1 cellular context compared by ENCODE assay signal in the genomic region with DNA sequence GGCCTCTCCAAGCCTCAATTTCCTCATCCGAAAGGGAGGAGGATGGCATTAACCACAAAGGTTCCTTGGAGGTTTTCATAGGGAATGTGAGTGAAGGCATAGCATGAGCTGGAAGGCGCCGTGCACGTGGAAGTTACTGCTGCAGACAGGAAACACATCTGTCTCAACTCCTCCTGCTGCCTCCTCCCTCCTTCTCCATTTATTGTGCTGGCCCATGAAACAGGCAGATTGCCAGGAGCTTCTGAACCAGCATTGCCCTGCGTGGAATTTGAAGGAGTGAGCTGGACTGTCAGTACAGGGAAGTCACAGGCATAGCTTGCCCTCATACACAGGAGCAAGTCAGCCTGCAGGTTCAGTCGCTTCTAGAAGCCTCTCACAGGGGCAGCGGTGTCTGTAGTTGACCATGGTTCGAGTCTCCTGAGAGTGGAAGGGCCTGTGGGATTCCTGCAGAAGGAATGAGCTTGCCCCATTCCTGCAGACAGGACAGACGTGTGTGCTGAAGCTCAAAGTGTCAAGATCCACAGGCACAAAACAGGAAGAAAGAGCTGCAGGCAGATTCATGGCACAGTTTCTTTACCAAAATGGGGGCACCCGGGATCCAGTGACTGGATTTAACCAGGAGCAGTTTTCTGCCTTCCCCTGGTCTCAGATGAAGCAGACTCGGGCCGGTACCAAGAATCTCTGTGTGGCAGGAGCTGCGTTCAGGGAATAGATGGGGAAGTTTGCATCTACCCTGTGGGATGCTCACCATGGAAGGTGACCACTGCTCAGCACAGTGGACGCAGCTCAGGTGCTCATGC.
TF ChIP-seq lines count a peak whose summit lies in the region.

No MANE protein-coding gene starts in this region.

TF ChIP-seq in GM23338, 12 proteins besides CTCF, POLR2A, EP300 and RAD21 (continued from another document):
- TF ChIP-seq, protein P1, sequence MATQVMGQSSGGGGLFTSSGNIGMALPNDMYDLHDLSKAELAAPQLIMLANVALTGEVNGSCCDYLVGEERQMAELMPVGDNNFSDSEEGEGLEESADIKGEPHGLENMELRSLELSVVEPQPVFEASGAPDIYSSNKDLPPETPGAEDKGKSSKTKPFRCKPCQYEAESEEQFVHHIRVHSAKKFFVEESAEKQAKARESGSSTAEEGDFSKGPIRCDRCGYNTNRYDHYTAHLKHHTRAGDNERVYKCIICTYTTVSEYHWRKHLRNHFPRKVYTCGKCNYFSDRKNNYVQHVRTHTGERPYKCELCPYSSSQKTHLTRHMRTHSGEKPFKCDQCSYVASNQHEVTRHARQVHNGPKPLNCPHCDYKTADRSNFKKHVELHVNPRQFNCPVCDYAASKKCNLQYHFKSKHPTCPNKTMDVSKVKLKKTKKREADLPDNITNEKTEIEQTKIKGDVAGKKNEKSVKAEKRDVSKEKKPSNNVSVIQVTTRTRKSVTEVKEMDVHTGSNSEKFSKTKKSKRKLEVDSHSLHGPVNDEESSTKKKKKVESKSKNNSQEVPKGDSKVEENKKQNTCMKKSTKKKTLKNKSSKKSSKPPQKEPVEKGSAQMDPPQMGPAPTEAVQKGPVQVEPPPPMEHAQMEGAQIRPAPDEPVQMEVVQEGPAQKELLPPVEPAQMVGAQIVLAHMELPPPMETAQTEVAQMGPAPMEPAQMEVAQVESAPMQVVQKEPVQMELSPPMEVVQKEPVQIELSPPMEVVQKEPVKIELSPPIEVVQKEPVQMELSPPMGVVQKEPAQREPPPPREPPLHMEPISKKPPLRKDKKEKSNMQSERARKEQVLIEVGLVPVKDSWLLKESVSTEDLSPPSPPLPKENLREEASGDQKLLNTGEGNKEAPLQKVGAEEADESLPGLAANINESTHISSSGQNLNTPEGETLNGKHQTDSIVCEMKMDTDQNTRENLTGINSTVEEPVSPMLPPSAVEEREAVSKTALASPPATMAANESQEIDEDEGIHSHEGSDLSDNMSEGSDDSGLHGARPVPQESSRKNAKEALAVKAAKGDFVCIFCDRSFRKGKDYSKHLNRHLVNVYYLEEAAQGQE (IDR thresholded peaks at IDR 0.05; ENCODE audit: unreplicated experiment): no peak
- TF ChIP-seq STAT1 (IDR thresholded peaks at IDR 0.05; ENCODE audit: unreplicated experiment): no peak
- TF ChIP-seq, protein P2, sequence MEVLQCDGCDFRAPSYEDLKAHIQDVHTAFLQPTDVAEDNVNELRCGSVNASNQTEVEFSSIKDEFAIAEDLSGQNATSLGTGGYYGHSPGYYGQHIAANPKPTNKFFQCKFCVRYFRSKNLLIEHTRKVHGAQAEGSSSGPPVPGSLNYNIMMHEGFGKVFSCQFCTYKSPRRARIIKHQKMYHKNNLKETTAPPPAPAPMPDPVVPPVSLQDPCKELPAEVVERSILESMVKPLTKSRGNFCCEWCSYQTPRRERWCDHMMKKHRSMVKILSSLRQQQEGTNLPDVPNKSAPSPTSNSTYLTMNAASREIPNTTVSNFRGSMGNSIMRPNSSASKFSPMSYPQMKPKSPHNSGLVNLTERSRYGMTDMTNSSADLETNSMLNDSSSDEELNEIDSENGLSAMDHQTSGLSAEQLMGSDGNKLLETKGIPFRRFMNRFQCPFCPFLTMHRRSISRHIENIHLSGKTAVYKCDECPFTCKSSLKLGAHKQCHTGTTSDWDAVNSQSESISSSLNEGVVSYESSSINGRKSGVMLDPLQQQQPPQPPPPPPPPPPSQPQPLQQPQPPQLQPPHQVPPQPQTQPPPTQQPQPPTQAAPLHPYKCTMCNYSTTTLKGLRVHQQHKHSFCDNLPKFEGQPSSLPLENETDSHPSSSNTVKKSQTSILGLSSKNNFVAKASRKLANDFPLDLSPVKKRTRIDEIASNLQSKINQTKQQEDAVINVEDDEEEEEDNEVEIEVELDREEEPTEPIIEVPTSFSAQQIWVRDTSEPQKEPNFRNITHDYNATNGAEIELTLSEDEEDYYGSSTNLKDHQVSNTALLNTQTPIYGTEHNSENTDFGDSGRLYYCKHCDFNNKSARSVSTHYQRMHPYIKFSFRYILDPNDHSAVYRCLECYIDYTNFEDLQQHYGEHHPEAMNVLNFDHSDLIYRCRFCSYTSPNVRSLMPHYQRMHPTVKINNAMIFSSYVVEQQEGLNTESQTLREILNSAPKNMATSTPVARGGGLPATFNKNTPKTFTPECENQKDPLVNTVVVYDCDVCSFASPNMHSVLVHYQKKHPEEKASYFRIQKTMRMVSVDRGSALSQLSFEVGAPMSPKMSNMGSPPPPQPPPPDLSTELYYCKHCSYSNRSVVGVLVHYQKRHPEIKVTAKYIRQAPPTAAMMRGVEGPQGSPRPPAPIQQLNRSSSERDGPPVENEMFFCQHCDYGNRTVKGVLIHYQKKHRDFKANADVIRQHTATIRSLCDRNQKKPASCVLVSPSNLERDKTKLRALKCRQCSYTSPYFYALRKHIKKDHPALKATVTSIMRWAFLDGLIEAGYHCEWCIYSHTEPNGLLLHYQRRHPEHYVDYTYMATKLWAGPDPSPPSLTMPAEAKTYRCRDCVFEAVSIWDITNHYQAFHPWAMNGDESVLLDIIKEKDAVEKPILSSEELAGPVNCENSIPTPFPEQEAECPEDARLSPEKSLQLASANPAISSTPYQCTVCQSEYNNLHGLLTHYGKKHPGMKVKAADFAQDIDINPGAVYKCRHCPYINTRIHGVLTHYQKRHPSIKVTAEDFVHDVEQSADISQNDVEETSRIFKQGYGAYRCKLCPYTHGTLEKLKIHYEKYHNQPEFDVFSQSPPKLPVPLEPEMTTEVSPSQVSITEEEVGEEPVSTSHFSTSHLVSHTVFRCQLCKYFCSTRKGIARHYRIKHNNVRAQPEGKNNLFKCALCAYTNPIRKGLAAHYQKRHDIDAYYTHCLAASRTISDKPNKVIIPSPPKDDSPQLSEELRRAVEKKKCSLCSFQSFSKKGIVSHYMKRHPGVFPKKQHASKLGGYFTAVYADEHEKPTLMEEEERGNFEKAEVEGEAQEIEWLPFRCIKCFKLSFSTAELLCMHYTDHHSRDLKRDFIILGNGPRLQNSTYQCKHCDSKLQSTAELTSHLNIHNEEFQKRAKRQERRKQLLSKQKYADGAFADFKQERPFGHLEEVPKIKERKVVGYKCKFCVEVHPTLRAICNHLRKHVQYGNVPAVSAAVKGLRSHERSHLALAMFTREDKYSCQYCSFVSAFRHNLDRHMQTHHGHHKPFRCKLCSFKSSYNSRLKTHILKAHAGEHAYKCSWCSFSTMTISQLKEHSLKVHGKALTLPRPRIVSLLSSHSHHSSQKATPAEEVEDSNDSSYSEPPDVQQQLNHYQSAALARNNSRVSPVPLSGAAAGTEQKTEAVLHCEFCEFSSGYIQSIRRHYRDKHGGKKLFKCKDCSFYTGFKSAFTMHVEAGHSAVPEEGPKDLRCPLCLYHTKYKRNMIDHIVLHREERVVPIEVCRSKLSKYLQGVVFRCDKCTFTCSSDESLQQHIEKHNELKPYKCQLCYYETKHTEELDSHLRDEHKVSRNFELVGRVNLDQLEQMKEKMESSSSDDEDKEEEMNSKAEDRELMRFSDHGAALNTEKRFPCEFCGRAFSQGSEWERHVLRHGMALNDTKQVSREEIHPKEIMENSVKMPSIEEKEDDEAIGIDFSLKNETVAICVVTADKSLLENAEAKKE (CRISPR knock-in tag; IDR thresholded peaks at IDR 0.05): no peak
